ENCODE assay signal across 8 cellular contexts in the genomic region with DNA sequence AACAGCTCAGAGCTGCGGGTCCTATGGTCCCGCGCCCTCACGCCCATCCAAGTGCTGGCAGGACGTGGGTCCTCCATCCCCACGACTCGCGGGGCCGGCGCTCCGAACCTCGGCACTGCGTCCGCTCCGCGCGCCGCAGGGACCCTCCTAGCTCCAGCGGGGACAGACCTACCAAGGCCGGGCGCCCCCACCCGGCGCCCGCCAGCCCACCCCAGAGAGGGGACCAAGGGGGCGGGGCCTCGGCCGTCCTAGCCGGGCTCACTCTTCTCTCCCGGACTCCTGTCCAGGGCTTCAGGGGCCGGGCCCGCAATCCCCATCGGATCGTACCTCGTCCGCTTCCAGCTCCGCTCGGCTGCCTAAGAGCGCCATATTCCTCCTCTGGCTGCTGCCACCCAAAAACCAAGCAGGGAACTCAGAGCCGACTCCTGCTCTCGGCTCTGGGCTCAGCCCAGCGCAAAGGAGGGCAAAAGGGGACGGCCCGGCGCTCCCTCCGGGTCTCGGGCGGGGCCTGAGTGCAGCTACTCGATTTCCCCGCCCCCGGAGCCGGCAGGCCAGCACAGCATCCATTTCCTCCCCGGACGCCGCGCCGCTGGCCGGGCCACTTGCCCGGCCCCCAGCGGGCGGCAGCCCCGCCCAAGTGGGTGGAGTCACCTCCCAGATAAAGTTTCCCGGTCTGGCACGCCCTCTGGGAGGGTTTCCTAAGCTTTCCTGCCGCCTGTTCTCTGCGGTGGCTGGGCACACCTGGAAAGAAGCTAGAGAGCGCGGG. TPM values are rescaled to one million over a fixed set of nuclear protein-coding genes. Genes with fewer than 3 reads are reported as not detected.
A peak's percentile ranks its signal among the peaks of the same experiment; 100 is the strongest.
DNase-seq lines count a peak whose midpoint lies in the region; ATAC-seq and TF ChIP-seq lines count a peak whose summit lies in the region.

Gene TTC39B, minus strand, starts transcription at position 460 of the 766 bp plus-strand sequence. Its CDS starts 91 bp downstream, at position 369.

- DNase-seq in CD4-positive, alpha-beta T cell, result peak; percentile 36 to 75 (median 64)
- DNase-seq in NCI-H774 (lab: John Stamatoyannopoulos, UW) (peak; percentile 97), endodermal cell (peak; percentile 99), mesenteric fat pad (ENCODE audit: low spot score) (peak; percentile 97)
- peak; percentile 51 to 77 (median 53) for DNase-seq in activated CD8-positive, alpha-beta memory T cell treated with anti-CD3 and anti-CD28 coated beads for 48 hours (ENCODE audit: low read depth in 2 of 3, low spot score in 2 of 3)
- DNase-seq in stimulated activated CD8-positive, alpha-beta memory T cell treated with anti-CD3 and anti-CD28 coated beads, Interleukin-12 subunit alpha, Interleukin-12 subunit beta, amount 100 ng/mL, for 4 hours (ENCODE audit: low read depth), result peak; percentile 66

- H3K4me3 ChIP-seq in endodermal cell (ENCODE audit: low read length), result peak within 1 kb of the TSS; percentile 88

- peaks cover 64% of the 10 kb centered on the region for H3K4me1 Mint-ChIP-seq in CD4-positive, alpha-beta T cell (ENCODE audit: low read depth)
- H3K4me1 Mint-ChIP-seq in endodermal cell, result peaks cover 21% of the 10 kb centered on the region

- TF ChIP-seq CTCF in CD4-positive, alpha-beta T cell (IDR thresholded peaks at IDR 0.05), result no peak
- TF ChIP-seq CTCF in endodermal cell (conservative IDR thresholded peaks at IDR 0.05), result peak; percentile 29

- H3K4me3 Mint-ChIP-seq in CD4-positive, alpha-beta T cell, result peak within 1 kb of the TSS; percentile 99
- peak within 1 kb of the TSS; percentile 94 for H3K4me3 Mint-ChIP-seq in endodermal cell

- H3K27me3 ChIP-seq in CD4-positive, alpha-beta T cell (ENCODE audit: control insufficient read depth, insufficient read depth, low read length), result no peaks in the 10 kb centered on the region
- no peaks in the 10 kb centered on the region for H3K27me3 ChIP-seq in endodermal cell (ENCODE audit: control insufficient read depth, insufficient read depth, low read length, poor library complexity, severe bottlenecking)

- H3K4me1 ChIP-seq in endodermal cell (ENCODE audit: control insufficient read depth, insufficient read depth, low read length), result no peaks in the 10 kb centered on the region

- no peaks in the 10 kb centered on the region for H3K9me3 Mint-ChIP-seq in CD4-positive, alpha-beta T cell
- H3K9me3 Mint-ChIP-seq in endodermal cell, result no peaks in the 10 kb centered on the region

- intact Hi-C loops in CD4-positive, alpha-beta T cell (cut with DNase I, micrococcal nuclease), result loop anchor here (1.0 to 5.0 kb wide), 3 partner anchors 8 to 115 kb away; partner anchors contain the start of gene SNAPC3 (in 1 of the 2)

- H3K9me3 ChIP-seq in CD4-positive, alpha-beta T cell (ENCODE audit: control insufficient read depth, low read length), result no peaks in the 10 kb centered on the region
- H3K9me3 ChIP-seq in endodermal cell (ENCODE audit: control insufficient read depth, low read length), result no peaks in the 10 kb centered on the region

- peak within 1 kb of the TSS; percentile 87 for H3K27ac Mint-ChIP-seq in CD4-positive, alpha-beta T cell
- H3K27ac Mint-ChIP-seq in endodermal cell, result peak within 1 kb of the TSS; percentile 97

- WGBS in endodermal cell (ENCODE audit: insufficient coverage in 1 of 2, insufficient read length in 1 of 2), 2 experiments, result 0 to 1% methylated on average over 27 to 67 of the region's 67 CpGs

- peak within 1 kb of the TSS; percentile 62 for H3K9ac ChIP-seq in endodermal cell (ENCODE audit: extremely low read depth, low read length, poor library complexity, severe bottlenecking)

- no peaks in the 10 kb centered on the region for H3K27me3 Mint-ChIP-seq in CD4-positive, alpha-beta T cell
- no peaks in the 10 kb centered on the region for H3K27me3 Mint-ChIP-seq in endodermal cell (ENCODE audit: insufficient read depth)

- peaks cover 8% of the 10 kb centered on the region for H3K36me3 ChIP-seq in endodermal cell (ENCODE audit: control insufficient read depth, insufficient read depth, low read length)

- peak; percentile 60 for ATAC-seq in CD4-positive, alpha-beta T cell (ENCODE audit: poor library complexity)
- ATAC-seq in GM19438 (IDR thresholded peaks at IDR 0.05; ENCODE audit: low read depth, unreplicated experiment) (peak; percentile 96), HG03565 (IDR thresholded peaks at IDR 0.05; ENCODE audit: unreplicated experiment) (peak; percentile 92)

- H3K36me3 Mint-ChIP-seq in CD4-positive, alpha-beta T cell (ENCODE audit: low read depth), result peaks cover 20% of the 10 kb centered on the region
- peaks cover 17% of the 10 kb centered on the region for H3K36me3 Mint-ChIP-seq in endodermal cell (ENCODE audit: low read depth)

- CTCF ChIA-PET in CD4-positive, alpha-beta T cell (lab: Charles Lee), result interaction anchor here (3.0 kb wide), 1 partner anchor 14 kb away, joined by 12 read pairs; no protein-coding TSS in a partner anchor

- POLR2A ChIA-PET in CD4-positive, alpha-beta T cell (lab: Charles Lee), result interaction anchor here (0.7 to 4.6 kb wide), 9 partner anchors 11 to 234 kb away, joined by 3 to 56 read pairs (median 3); partner anchors contain the start of genes PSIP1 and SNAPC3

- H3K27ac ChIP-seq in CD4-positive, alpha-beta T cell (ENCODE audit: low read depth, low read length), result peak within 1 kb of the TSS; percentile 75
- no peak within 1 kb of the TSS for H3K27ac ChIP-seq in endodermal cell (ENCODE audit: low read depth, low read length)

RNA-seq across cellular contexts. Expression of gene TTC39B, which starts in this region (rescaled TPM):
- total RNA-seq in CD4-positive, alpha-beta T cell, result 10 to 100 TPM; 37.6 to 43.6 TPM
- 10 to 100 TPM; 53.5 to 69.5 TPM for total RNA-seq in endodermal cell
- 6.8 TPM for polyA plus RNA-seq in endodermal cell (2013, experiment 1 of 2)
- 5.8 TPM for polyA plus RNA-seq in endodermal cell (2013, experiment 2 of 2)
- 7.2 TPM for total RNA-seq in mesenteric fat pad
